Comparison of ENCODE assay signal across 27 cellular contexts in genomic region chrX:130893356-130894085, GRCh38. TPM values are rescaled to one million over a fixed set of nuclear protein-coding genes. Genes with fewer than 3 reads are reported as not detected.
DNase-seq lines count a peak whose midpoint lies in the region; ATAC-seq, FAIRE-seq and TF ChIP-seq lines count a peak whose summit lies in the region.
"Had no signal": no experiment of that assay in that cellular context is flagged by ENCODE, and none has a peak within 500 bp of the region (broad histone marks: within the 10 kb centered on the region; RNA-seq: fewer than 3 reads in every experiment).

No MANE protein-coding gene starts in this region.

- no peak overlapping the region for H3K4me3 ChIP-seq in K562
- H3K4me3 ChIP-seq in thyroid gland (replicated peaks in 1 of 3) = no peak overlapping the region
- H3K4me3 ChIP-seq: lower lobe of right lung, smooth muscle cell, uterus had no signal

- H3K27me3 ChIP-seq in K562 (ENCODE audit: control insufficient read depth in 2 of 2, insufficient read depth in 2 of 2, low read length in 2 of 2) (no peaks in the 10 kb centered on the region), thyroid gland (no peaks in the 10 kb centered on the region)
- H3K27me3 ChIP-seq: uterus had no signal

- H3K4me3 Mint-ChIP-seq in glutamatergic neuron (ENCODE audit: unreplicated experiment) = no peak overlapping the region
- peak overlapping the region; percentile 23 for H3K4me3 Mint-ChIP-seq in nephron progenitor cell
- H3K4me3 Mint-ChIP-seq in stimulated activated naive B cell treated with anti-CD40 and anti-IgM and Interleukin-4, amounts not matched to agents 10 μg/mL and 1 μg/mL and 100 μg/mL, for 72 hours = no peak overlapping the region
- H3K4me3 Mint-ChIP-seq: activated CD4-positive, alpha-beta T cell treated with anti-CD3 and anti-CD28 coated beads for 36 hours; activated T-cell treated with anti-CD3 and anti-CD28 coated beads, Interleukin-2, amount 50 U/mL, for 24 hours; stimulated activated effector memory CD8-positive, alpha-beta T cell treated with anti-CD3 and anti-CD28 coated beads, Interleukin-12 subunit alpha, Interleukin-12 subunit beta, amount 100 ng/mL, for 72 hours had no signal

- H3K9me3 Mint-ChIP-seq in glutamatergic neuron (ENCODE audit: unreplicated experiment) = no peaks in the 10 kb centered on the region
- no peaks in the 10 kb centered on the region for H3K9me3 Mint-ChIP-seq in nephron progenitor cell
- no peaks in the 10 kb centered on the region for H3K9me3 Mint-ChIP-seq in stimulated activated naive B cell treated with anti-CD40 and anti-IgM and Interleukin-4, amounts not matched to agents 10 μg/mL and 1 μg/mL and 100 μg/mL, for 72 hours
- H3K9me3 Mint-ChIP-seq: activated T-cell treated with anti-CD3 and anti-CD28 coated beads, Interleukin-2, amount 50 U/mL, for 24 hours; stimulated activated effector memory CD8-positive, alpha-beta T cell treated with anti-CD3 and anti-CD28 coated beads, Interleukin-12 subunit alpha, Interleukin-12 subunit beta, amount 100 ng/mL, for 72 hours had no signal

- H3K4me1 ChIP-seq in K562 (replicated peaks in 1 of 2; ENCODE audit: control insufficient read depth in 2 of 2, insufficient read depth in 2 of 2, low read length in 2 of 2) (peaks cover 0 to 11% of the 10 kb centered on the region in 2 experiments; a peak in 2 of 5 replicates), thyroid gland (no peaks in the 10 kb centered on the region)
- H3K4me1 ChIP-seq: lower lobe of right lung, uterus had no signal

- no peaks in the 10 kb centered on the region for H3K36me3 ChIP-seq in K562 (ENCODE audit: control insufficient read depth, insufficient read depth, low read length)
- no peaks in the 10 kb centered on the region for H3K36me3 ChIP-seq in thyroid gland
- H3K36me3 ChIP-seq: lower lobe of right lung, uterus had no signal

- H3K9me3 ChIP-seq in K562 (replicated peaks; ENCODE audit: control insufficient read depth, insufficient read depth, low read depth, low read length) = no peaks in the 10 kb centered on the region
- H3K9me3 ChIP-seq in thyroid gland = no peaks in the 10 kb centered on the region
- H3K9me3 ChIP-seq: lower lobe of right lung, uterus had no signal

- no TSS peak for BruUV-seq in K562 (replicated peaks; lab: Mats Ljungman, UMichigan)

- H3K4me2 ChIP-seq in K562 (ENCODE audit: insufficient read depth, low read length) = no peak overlapping the region
- H3K4me2 ChIP-seq: smooth muscle cell had no signal

- TF ChIP-seq POLR2A in K562 (conservative IDR thresholded peaks at IDR 0.05) = no peak
- no peak for TF ChIP-seq POLR2A in thyroid gland (IDR thresholded peaks at IDR 0.05)

- intact Hi-C loops in K562 (cut with micrococcal nuclease) = no loop called here
- intact Hi-C loops in thyroid gland (cut with DNase I) = no loop called here

- no peaks in the 10 kb centered on the region for H3K9me1 ChIP-seq in K562 (ENCODE audit: control insufficient read depth, insufficient read depth, low read length)

- H3K36me3 Mint-ChIP-seq in glutamatergic neuron (ENCODE audit: unreplicated experiment) = no peaks in the 10 kb centered on the region
- H3K36me3 Mint-ChIP-seq in nephron progenitor cell (ENCODE audit: low read depth) = peaks cover 16% of the 10 kb centered on the region
- H3K36me3 Mint-ChIP-seq in stimulated activated naive B cell treated with anti-CD40 and anti-IgM and Interleukin-4, amounts not matched to agents 10 μg/mL and 1 μg/mL and 100 μg/mL, for 72 hours = peaks cover 7 to 8% of the 10 kb centered on the region in 2 donors

- H3K27ac Mint-ChIP-seq in glutamatergic neuron (ENCODE audit: unreplicated experiment) = no peak overlapping the region
- peak overlapping the region; percentile 49 for H3K27ac Mint-ChIP-seq in nephron progenitor cell
- no peak overlapping the region for H3K27ac Mint-ChIP-seq in stimulated activated naive B cell treated with anti-CD40 and anti-IgM and Interleukin-4, amounts not matched to agents 10 μg/mL and 1 μg/mL and 100 μg/mL, for 72 hours
- H3K27ac Mint-ChIP-seq: activated CD4-positive, alpha-beta T cell treated with anti-CD3 and anti-CD28 coated beads for 36 hours; activated T-cell treated with anti-CD3 and anti-CD28 coated beads, Interleukin-2, amount 50 U/mL, for 24 hours; stimulated activated effector memory CD8-positive, alpha-beta T cell treated with anti-CD3 and anti-CD28 coated beads, Interleukin-12 subunit alpha, Interleukin-12 subunit beta, amount 100 ng/mL, for 72 hours had no signal

- no peak for TF ChIP-seq RAD21 in K562 (CRISPR knock-in tag; conservative IDR thresholded peaks at IDR 0.05 in 1 of 2, IDR thresholded peaks at IDR 0.05 in 1 of 2)

- TF ChIP-seq CTCF in K562 (IDR thresholded peaks at IDR 0.05 in 2 of 3, conservative IDR thresholded peaks at IDR 0.05 in 1 of 3; ENCODE audit: insufficient read depth in 2 of 3, low read depth in 1 of 3, low read length in 3 of 3) = no peak
- TF ChIP-seq CTCF in glutamatergic neuron (IDR thresholded peaks at IDR 0.05; ENCODE audit: partially characterized antibody, unreplicated experiment) = no peak
- TF ChIP-seq CTCF in nephron progenitor cell (IDR thresholded peaks at IDR 0.05) = no peak
- no peak for TF ChIP-seq CTCF in thyroid gland (IDR thresholded peaks at IDR 0.05)

- H3K4me1 Mint-ChIP-seq in glutamatergic neuron (ENCODE audit: low read depth, unreplicated experiment) = peaks cover 12% of the 10 kb centered on the region
- peaks cover 74% of the 10 kb centered on the region for H3K4me1 Mint-ChIP-seq in nephron progenitor cell
- H3K4me1 Mint-ChIP-seq in stimulated activated naive B cell treated with anti-CD40 and anti-IgM and Interleukin-4, amounts not matched to agents 10 μg/mL and 1 μg/mL and 100 μg/mL, for 72 hours = peaks cover 4 to 6% of the 10 kb centered on the region in 2 donors
- H3K4me1 Mint-ChIP-seq: stimulated activated effector memory CD8-positive, alpha-beta T cell treated with anti-CD3 and anti-CD28 coated beads, Interleukin-12 subunit alpha, Interleukin-12 subunit beta, amount 100 ng/mL, for 72 hours had no signal

- WGBS in K562 (ENCODE audit: insufficient coverage, low coverage, missing lambda C conversion rate) = 42% methylated on average over 4 of the region's 4 CpGs
- 58 to 63% methylated on average over 4 of the region's 4 CpGs for WGBS in thyroid gland, 2 donors

- POLR2A ChIA-PET in K562 (lab: Yijun Ruan, JAX) = no interaction called here

- peak; percentile 59 for DNase-seq in COLO829 (ENCODE audit: low spot score)
- no peak for DNase-seq in K562 (ENCODE audit: extremely low read depth in 1 of 4, low spot score in 3 of 4)
- peak; percentile 18 for DNase-seq in glutamatergic neuron
- no peak for DNase-seq in nephron progenitor cell
- no peak for DNase-seq in stimulated activated naive B cell treated with anti-CD40 and anti-IgM and Interleukin-4, amounts not matched to agents 10 μg/mL and 1 μg/mL and 100 μg/mL, for 72 hours
- DNase-seq in thyroid gland = no peak
- DNase-seq in NCI-H2196 treated with DMSO at 0.1 percent for 48 hours (lab: John Stamatoyannopoulos, UW; ENCODE audit: unreplicated experiment) = no peak
- DNase-seq in D341Med (ENCODE audit: low spot score) = no peak
- DNase-seq: activated CD4-positive, alpha-beta T cell treated with anti-CD3 and anti-CD28 coated beads for 36 hours; activated CD8-positive, alpha-beta memory T cell treated with anti-CD3 and anti-CD28 coated beads for 24 hours; activated naive CD4-positive, alpha-beta T cell treated with Interleukin-2 at 50 U/mL for 16 hours; activated T-cell treated with anti-CD3 and anti-CD28 coated beads, Interleukin-2, amount 50 U/mL, for 24 hours; amniotic stem cell; C1 segment of cervical spinal cord; central memory CD4-positive, alpha-beta T cell; dermis blood vessel endothelial cell; DMS 273 treated with DMSO at 0.1 percent for 48 hours; lower lobe of right lung; NCI-H1105; NCI-H1930; NCI-H2227 treated with DMSO at 0.1 percent for 48 hours; NCI-H748 treated with DMSO at 0.1 percent for 48 hours; uterus had no signal

- no peak overlapping the region for H3K27ac ChIP-seq in K562 (ENCODE audit: extremely low read depth, low read depth, low read length)
- no peak overlapping the region for H3K27ac ChIP-seq in thyroid gland
- H3K27ac ChIP-seq: lower lobe of right lung, uterus had no signal

- no peak for TF ChIP-seq EP300 in K562 (IDR thresholded peaks at IDR 0.05; ENCODE audit: low read length)

- no peak for ATAC-seq in K562
- ATAC-seq in stimulated activated naive B cell treated with anti-CD40 and anti-IgM and Interleukin-4, amounts not matched to agents 10 μg/mL and 1 μg/mL and 100 μg/mL, for 72 hours (replicated peaks) = no peak
- ATAC-seq: activated CD4-positive, alpha-beta T cell treated with anti-CD3 and anti-CD28 coated beads for 36 hours; lower lobe of right lung; SK-N-SH treated with all-trans-retinoic acid at 6 μM for 48 hours; stimulated activated effector memory CD8-positive, alpha-beta T cell treated with anti-CD3 and anti-CD28 coated beads, Interleukin-12 subunit alpha, Interleukin-12 subunit beta, amount 100 ng/mL, for 72 hours had no signal

- no peak overlapping the region for H3K9ac ChIP-seq in K562 (ENCODE audit: insufficient read depth in 1 of 2, low read depth in 2 of 2, low read length in 2 of 2)

- CTCF ChIA-PET in K562 (lab: Yijun Ruan, JAX; ENCODE audit: low intra/inter-chr PET ratio) = no interaction called here

- in situ Hi-C loops in K562 (cut with MboI) = no loop called here

- H3K79me2 ChIP-seq in K562 (ENCODE audit: control insufficient read depth, insufficient read depth, low read length) = no peaks in the 10 kb centered on the region

- no peak overlapping the region for H2AFZ ChIP-seq in K562 (ENCODE audit: low read depth, low read length)

- no peak for FAIRE-seq in K562 (lab: Jason Lieb, UNC)
- FAIRE-seq: endometrium had no signal

- H4K20me1 ChIP-seq in K562 (replicated peaks; ENCODE audit: control insufficient read depth, insufficient read depth, low read length) = no peaks in the 10 kb centered on the region

- peaks cover 2% of the 10 kb centered on the region for H3K27me3 Mint-ChIP-seq in glutamatergic neuron (ENCODE audit: unreplicated experiment)
- no peaks in the 10 kb centered on the region for H3K27me3 Mint-ChIP-seq in nephron progenitor cell (ENCODE audit: low read depth, poor library complexity)
- peaks cover 0 to 4% of the 10 kb centered on the region in 2 donors for H3K27me3 Mint-ChIP-seq in stimulated activated naive B cell treated with anti-CD40 and anti-IgM and Interleukin-4, amounts not matched to agents 10 μg/mL and 1 μg/mL and 100 μg/mL, for 72 hours
- H3K27me3 Mint-ChIP-seq: activated CD4-positive, alpha-beta T cell treated with anti-CD3 and anti-CD28 coated beads for 36 hours had no signal

RNA-seq across cellular contexts. Expression of gene ENOX2, which starts 9.5 kb away (rescaled TPM):
- total RNA-seq in K562 (2011; cell fraction: chromatin; rRNA removed; ENCODE audit: low replicate concordance) = 9.7 and 14.3 TPM in 2 replicates
- total RNA-seq in K562 (2011; cell fraction: nucleolus; rRNA removed) = 3.6 and 4.3 TPM in 2 replicates
- total RNA-seq in K562 (2011; cell fraction: nucleoplasm; rRNA removed) = 5.9 and 7.3 TPM in 2 replicates
- total RNA-seq in K562 (2014; rRNA removed) (10.3 and 14.5 TPM in 2 replicates), K562 (2014; rRNA removed; fragmentation: Illumina TruSeq; extraction: Trizol) (15.6 and 17.1 TPM in 2 replicates), K562 (2015; rRNA removed; fragmentation: Illumina TruSeq; extraction: Trizol) (13.3 and 13.8 TPM in 2 replicates), K562 (2021) (16.7 and 17.5 TPM in 2 replicates), glutamatergic neuron (ENCODE audit: unreplicated experiment) (15.4 TPM), thyroid gland (10 to 100 TPM; 11.8 to 25.2 (median 20.1) TPM)
- polyA plus RNA-seq in K562 (2011; rRNA removed) (18.0 and 24.0 TPM in 2 replicates), K562 (2014; fragmentation: Illumina TruSeq; extraction: Trizol) (16.5 and 18.3 TPM in 2 replicates), K562 (2014; fragmentation: Nextera tagmentation; extraction: Ambion mirVana) (1 to 10 TPM; 8.4 TPM), K562 (2014; rRNA removed) (6.1 and 8.3 TPM in 2 replicates)
- polyA plus RNA-seq in K562 (2011; cell fraction: cytosol; rRNA removed) = 8.3 and 10.0 TPM in 2 replicates
- 7.5 TPM in 2 replicates for polyA plus RNA-seq in K562 (2011; cell fraction: nucleus; rRNA removed)
- 14.7 and 16.3 TPM in 2 replicates for polyA plus RNA-seq in K562 (2012)
- polyA minus RNA-seq in K562 (2011; rRNA and poly(A)+ RNA removed) = 29.4 and 32.7 TPM in 2 replicates
- polyA minus RNA-seq in K562 (2011; cell fraction: cytosol; rRNA and poly(A)+ RNA removed) = 10.1 and 10.5 TPM in 2 replicates
- 5.1 and 9.6 TPM in 2 replicates for polyA minus RNA-seq in K562 (2011; cell fraction: nucleus; rRNA and poly(A)+ RNA removed)

Comparison
In these comparisons a context has a peak if more than half of its experiments do, and no peak if none do; other contexts are left out.
1. DNase-seq: peak in COLO829 (single experiment) and glutamatergic neuron (single experiment); none in K562 (0 of 4), nephron progenitor cell (single experiment), stimulated activated naive B cell treated with anti-CD40 and anti-IgM and Interleukin-4, amounts not matched to agents 10 μg/mL and 1 μg/mL and 100 μg/mL, for 72 hours (single experiment), thyroid gland (0 of 2), NCI-H2196 treated with DMSO at 0.1 percent for 48 hours (single experiment) and D341Med (single experiment).